In the genomic region with DNA sequence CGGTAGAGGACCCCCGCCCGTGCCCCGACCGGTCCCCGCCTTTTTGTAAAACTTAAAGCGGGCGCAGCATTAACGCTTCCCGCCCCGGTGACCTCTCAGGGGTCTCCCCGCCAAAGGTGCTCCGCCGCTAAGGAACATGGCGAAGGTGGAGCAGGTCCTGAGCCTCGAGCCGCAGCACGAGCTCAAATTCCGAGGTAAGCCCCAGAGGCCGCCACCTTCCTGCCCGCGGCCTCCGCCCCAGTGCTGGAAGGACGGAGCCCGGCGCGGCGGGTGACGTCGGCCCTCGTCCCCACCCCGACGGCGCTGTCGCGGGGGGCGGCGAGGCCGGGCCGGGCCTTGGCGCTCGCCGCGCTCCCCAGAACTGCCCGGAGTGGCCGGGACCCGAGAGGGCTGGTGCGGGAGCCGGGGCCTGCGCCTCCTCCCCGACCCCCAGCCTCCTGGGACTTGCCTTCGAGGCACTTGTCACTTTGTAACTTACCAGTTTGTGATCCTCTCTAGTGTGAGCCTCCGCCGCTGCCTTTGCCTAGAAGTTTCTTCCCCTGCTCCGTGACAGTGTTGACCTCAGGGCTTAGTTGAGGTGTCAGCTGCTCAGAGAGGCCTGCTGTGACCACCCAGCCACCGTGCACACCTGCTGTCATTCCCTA, we compare ENCODE assay signal across 1 cellular context.
TF ChIP-seq lines count a peak whose summit lies in the region.

No MANE protein-coding gene starts in this region.

TF ChIP-seq in K562, 482 proteins besides CTCF, POLR2A, EP300 and RAD21 (continued from another document and continues in another):
- TF ChIP-seq, protein P1, sequence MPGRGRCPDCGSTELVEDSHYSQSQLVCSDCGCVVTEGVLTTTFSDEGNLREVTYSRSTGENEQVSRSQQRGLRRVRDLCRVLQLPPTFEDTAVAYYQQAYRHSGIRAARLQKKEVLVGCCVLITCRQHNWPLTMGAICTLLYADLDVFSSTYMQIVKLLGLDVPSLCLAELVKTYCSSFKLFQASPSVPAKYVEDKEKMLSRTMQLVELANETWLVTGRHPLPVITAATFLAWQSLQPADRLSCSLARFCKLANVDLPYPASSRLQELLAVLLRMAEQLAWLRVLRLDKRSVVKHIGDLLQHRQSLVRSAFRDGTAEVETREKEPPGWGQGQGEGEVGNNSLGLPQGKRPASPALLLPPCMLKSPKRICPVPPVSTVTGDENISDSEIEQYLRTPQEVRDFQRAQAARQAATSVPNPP (IDR thresholded peaks at IDR 0.05; ENCODE audit: borderline replicate concordance, insufficient read depth, insufficient read length) = no peak
- TF ChIP-seq ILK (tag; IDR thresholded peaks at IDR 0.05; ENCODE audit: borderline replicate concordance, low read depth) (no peak), DACH1 (IDR thresholded peaks at IDR 0.05; ENCODE audit: partially characterized antibody) (no peak), ZNF696 (CRISPR knock-in tag; conservative IDR thresholded peaks at IDR 0.05) (no peak), ZSCAN32 (CRISPR knock-in tag; IDR thresholded peaks at IDR 0.05) (no peak), RBFOX2 (IDR thresholded peaks at IDR 0.05; ENCODE audit: low read depth, low read length) (peak; percentile 91), MEIS2 (IDR thresholded peaks at IDR 0.05; ENCODE audit: partially characterized antibody) (no peak), DDX20 (tag; IDR thresholded peaks at IDR 0.05; ENCODE audit: low read depth) (no peak), MCM2 (IDR thresholded peaks at IDR 0.05; ENCODE audit: low read depth) (no peak), ZKSCAN3 (CRISPR knock-in tag; IDR thresholded peaks at IDR 0.05) (no peak), SIN3B (IDR thresholded peaks at IDR 0.05; ENCODE audit: low read depth) (no peak), GABPB2 (CRISPR knock-in tag; conservative IDR thresholded peaks at IDR 0.05) (no peak), GABPB1 (CRISPR knock-in tag; IDR thresholded peaks at IDR 0.05) (peak; percentile 62; the same call in 1 of the 2 replicates), ZNF12 (CRISPR knock-in tag; IDR thresholded peaks at IDR 0.05) (no peak), NFE2 (IDR thresholded peaks at IDR 0.05; ENCODE audit: low read depth) (no peak), ELF1 (tag; IDR thresholded peaks at IDR 0.05) (no peak), ZNF23 (CRISPR knock-in tag; IDR thresholded peaks at IDR 0.05) (no peak), TRIM28 (IDR thresholded peaks at IDR 0.05) (no peak), RBM34 (IDR thresholded peaks at IDR 0.05; ENCODE audit: borderline replicate concordance, insufficient read depth, low read length) (no peak), ZEB2 (IDR thresholded peaks at IDR 0.05) (no peak), ETV6 (IDR thresholded peaks at IDR 0.05; ENCODE audit: borderline replicate concordance in 1 of 2, low read depth in 2 of 2, low read length in 1 of 2) (no peak), ETV6 (CRISPR knock-in tag; IDR thresholded peaks at IDR 0.05; ENCODE audit: borderline replicate concordance) (no peak), ZNF780A (CRISPR knock-in tag; IDR thresholded peaks at IDR 0.05) (no peak), ZNF175 (CRISPR knock-in tag; IDR thresholded peaks at IDR 0.05; ENCODE audit: low read depth) (no peak), KLF13 (tag; IDR thresholded peaks at IDR 0.05; ENCODE audit: borderline replicate concordance, low read depth) (no peak), HDGF (IDR thresholded peaks at IDR 0.05) (no peak), PHB (CRISPR knock-in tag; IDR thresholded peaks at IDR 0.05) (no peak), LARP7 (IDR thresholded peaks at IDR 0.05) (no peak)
- TF ChIP-seq, protein P2, sequence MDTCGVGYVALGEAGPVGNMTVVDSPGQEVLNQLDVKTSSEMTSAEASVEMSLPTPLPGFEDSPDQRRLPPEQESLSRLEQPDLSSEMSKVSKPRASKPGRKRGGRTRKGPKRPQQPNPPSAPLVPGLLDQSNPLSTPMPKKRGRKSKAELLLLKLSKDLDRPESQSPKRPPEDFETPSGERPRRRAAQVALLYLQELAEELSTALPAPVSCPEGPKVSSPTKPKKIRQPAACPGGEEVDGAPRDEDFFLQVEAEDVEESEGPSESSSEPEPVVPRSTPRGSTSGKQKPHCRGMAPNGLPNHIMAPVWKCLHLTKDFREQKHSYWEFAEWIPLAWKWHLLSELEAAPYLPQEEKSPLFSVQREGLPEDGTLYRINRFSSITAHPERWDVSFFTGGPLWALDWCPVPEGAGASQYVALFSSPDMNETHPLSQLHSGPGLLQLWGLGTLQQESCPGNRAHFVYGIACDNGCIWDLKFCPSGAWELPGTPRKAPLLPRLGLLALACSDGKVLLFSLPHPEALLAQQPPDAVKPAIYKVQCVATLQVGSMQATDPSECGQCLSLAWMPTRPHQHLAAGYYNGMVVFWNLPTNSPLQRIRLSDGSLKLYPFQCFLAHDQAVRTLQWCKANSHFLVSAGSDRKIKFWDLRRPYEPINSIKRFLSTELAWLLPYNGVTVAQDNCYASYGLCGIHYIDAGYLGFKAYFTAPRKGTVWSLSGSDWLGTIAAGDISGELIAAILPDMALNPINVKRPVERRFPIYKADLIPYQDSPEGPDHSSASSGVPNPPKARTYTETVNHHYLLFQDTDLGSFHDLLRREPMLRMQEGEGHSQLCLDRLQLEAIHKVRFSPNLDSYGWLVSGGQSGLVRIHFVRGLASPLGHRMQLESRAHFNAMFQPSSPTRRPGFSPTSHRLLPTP (IDR thresholded peaks at IDR 0.05; ENCODE audit: borderline replicate concordance, extremely low read depth, insufficient read length) = no peak
- TF ChIP-seq, protein P3, sequence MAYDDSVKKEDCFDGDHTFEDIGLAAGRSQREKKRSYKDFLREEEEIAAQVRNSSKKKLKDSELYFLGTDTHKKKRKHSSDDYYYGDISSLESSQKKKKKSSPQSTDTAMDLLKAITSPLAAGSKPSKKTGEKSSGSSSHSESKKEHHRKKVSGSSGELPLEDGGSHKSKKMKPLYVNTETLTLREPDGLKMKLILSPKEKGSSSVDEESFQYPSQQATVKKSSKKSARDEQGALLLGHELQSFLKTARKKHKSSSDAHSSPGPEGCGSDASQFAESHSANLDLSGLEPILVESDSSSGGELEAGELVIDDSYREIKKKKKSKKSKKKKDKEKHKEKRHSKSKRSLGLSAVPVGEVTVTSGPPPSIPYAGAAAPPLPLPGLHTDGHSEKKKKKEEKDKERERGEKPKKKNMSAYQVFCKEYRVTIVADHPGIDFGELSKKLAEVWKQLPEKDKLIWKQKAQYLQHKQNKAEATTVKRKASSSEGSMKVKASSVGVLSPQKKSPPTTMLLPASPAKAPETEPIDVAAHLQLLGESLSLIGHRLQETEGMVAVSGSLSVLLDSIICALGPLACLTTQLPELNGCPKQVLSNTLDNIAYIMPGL (CRISPR knock-in tag; IDR thresholded peaks at IDR 0.05) = no peak
- TF ChIP-seq, protein P4, sequence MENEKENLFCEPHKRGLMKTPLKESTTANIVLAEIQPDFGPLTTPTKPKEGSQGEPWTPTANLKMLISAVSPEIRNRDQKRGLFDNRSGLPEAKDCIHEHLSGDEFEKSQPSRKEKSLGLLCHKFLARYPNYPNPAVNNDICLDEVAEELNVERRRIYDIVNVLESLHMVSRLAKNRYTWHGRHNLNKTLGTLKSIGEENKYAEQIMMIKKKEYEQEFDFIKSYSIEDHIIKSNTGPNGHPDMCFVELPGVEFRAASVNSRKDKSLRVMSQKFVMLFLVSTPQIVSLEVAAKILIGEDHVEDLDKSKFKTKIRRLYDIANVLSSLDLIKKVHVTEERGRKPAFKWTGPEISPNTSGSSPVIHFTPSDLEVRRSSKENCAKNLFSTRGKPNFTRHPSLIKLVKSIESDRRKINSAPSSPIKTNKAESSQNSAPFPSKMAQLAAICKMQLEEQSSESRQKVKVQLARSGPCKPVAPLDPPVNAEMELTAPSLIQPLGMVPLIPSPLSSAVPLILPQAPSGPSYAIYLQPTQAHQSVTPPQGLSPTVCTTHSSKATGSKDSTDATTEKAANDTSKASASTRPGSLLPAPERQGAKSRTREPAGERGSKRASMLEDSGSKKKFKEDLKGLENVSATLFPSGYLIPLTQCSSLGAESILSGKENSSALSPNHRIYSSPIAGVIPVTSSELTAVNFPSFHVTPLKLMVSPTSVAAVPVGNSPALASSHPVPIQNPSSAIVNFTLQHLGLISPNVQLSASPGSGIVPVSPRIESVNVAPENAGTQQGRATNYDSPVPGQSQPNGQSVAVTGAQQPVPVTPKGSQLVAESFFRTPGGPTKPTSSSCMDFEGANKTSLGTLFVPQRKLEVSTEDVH (IDR thresholded peaks at IDR 0.05; ENCODE audit: low read depth, partially characterized antibody) = no peak
- TF ChIP-seq, protein P5, sequence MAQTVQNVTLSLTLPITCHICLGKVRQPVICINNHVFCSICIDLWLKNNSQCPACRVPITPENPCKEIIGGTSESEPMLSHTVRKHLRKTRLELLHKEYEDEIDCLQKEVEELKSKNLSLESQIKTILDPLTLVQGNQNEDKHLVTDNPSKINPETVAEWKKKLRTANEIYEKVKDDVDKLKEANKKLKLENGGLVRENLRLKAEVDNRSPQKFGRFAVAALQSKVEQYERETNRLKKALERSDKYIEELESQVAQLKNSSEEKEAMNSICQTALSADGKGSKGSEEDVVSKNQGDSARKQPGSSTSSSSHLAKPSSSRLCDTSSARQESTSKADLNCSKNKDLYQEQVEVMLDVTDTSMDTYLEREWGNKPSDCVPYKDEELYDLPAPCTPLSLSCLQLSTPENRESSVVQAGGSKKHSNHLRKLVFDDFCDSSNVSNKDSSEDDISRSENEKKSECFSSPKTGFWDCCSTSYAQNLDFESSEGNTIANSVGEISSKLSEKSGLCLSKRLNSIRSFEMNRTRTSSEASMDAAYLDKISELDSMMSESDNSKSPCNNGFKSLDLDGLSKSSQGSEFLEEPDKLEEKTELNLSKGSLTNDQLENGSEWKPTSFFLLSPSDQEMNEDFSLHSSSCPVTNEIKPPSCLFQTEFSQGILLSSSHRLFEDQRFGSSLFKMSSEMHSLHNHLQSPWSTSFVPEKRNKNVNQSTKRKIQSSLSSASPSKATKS (CRISPR knock-in tag; IDR thresholded peaks at IDR 0.05) = no peak
- TF ChIP-seq, protein P6, sequence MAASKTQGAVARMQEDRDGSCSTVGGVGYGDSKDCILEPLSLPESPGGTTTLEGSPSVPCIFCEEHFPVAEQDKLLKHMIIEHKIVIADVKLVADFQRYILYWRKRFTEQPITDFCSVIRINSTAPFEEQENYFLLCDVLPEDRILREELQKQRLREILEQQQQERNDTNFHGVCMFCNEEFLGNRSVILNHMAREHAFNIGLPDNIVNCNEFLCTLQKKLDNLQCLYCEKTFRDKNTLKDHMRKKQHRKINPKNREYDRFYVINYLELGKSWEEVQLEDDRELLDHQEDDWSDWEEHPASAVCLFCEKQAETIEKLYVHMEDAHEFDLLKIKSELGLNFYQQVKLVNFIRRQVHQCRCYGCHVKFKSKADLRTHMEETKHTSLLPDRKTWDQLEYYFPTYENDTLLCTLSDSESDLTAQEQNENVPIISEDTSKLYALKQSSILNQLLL (CRISPR knock-in tag; IDR thresholded peaks at IDR 0.05; ENCODE audit: borderline replicate concordance) = no peak
- TF ChIP-seq, protein P7, sequence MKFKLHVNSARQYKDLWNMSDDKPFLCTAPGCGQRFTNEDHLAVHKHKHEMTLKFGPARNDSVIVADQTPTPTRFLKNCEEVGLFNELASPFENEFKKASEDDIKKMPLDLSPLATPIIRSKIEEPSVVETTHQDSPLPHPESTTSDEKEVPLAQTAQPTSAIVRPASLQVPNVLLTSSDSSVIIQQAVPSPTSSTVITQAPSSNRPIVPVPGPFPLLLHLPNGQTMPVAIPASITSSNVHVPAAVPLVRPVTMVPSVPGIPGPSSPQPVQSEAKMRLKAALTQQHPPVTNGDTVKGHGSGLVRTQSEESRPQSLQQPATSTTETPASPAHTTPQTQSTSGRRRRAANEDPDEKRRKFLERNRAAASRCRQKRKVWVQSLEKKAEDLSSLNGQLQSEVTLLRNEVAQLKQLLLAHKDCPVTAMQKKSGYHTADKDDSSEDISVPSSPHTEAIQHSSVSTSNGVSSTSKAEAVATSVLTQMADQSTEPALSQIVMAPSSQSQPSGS (CRISPR knock-in tag; IDR thresholded peaks at IDR 0.05) = no peak
- TF ChIP-seq, protein P8, sequence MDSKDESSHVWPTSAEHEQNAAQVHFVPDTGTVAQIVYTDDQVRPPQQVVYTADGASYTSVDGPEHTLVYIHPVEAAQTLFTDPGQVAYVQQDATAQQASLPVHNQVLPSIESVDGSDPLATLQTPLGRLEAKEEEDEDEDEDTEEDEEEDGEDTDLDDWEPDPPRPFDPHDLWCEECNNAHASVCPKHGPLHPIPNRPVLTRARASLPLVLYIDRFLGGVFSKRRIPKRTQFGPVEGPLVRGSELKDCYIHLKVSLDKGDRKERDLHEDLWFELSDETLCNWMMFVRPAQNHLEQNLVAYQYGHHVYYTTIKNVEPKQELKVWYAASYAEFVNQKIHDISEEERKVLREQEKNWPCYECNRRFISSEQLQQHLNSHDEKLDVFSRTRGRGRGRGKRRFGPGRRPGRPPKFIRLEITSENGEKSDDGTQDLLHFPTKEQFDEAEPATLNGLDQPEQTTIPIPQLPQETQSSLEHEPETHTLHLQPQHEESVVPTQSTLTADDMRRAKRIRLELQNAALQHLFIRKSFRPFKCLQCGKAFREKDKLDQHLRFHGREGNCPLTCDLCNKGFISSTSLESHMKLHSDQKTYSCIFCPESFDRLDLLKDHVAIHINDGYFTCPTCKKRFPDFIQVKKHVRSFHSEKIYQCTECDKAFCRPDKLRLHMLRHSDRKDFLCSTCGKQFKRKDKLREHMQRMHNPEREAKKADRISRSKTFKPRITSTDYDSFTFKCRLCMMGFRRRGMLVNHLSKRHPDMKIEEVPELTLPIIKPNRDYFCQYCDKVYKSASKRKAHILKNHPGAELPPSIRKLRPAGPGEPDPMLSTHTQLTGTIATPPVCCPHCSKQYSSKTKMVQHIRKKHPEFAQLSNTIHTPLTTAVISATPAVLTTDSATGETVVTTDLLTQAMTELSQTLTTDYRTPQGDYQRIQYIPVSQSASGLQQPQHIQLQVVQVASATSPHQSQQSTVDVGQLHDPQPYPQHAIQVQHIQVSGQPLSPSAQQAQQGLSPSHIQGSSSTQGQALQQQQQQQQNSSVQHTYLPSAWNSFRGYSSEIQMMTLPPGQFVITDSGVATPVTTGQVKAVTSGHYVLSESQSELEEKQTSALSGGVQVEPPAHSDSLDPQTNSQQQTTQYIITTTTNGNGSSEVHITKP (IDR thresholded peaks at IDR 0.05; ENCODE audit: partially characterized antibody) = no peak
- TF ChIP-seq, protein P9, sequence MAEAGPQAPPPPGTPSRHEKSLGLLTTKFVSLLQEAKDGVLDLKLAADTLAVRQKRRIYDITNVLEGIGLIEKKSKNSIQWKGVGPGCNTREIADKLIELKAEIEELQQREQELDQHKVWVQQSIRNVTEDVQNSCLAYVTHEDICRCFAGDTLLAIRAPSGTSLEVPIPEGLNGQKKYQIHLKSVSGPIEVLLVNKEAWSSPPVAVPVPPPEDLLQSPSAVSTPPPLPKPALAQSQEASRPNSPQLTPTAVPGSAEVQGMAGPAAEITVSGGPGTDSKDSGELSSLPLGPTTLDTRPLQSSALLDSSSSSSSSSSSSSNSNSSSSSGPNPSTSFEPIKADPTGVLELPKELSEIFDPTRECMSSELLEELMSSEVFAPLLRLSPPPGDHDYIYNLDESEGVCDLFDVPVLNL (CRISPR knock-in tag; IDR thresholded peaks at IDR 0.05; ENCODE audit: low read depth) = no peak
